Comparison of ENCODE assay signal across 1 cellular context in the genomic region with DNA sequence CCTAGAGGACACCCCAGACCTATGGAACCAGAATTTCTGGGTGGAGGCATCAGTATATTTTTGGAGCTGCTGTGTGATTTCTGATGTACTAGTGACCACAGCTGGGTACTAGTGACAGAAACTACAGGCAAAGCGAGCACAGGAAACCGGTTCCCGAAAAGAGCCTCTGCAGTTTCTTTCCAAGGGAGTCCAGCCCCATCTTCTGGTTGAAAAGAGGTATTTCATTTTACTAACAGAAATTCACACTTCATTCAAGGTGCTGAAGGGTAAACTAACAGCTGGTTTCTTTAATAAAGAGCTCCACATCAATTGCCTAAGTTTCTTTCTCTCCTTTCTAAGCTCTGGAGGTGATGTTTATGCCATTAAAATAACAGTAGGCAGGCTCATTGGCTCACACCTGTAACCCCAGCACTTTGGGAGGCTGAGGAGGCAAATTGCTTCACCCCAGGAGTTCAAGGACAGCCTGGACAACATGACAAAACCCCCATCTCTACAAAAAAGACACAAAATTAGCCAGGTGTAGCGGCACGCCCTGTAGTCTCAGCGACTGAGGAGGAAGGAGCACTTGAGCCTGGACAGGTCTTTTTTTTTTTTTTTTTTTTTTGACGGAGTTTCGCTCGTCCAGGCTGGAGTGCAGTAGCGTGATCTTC.
TF ChIP-seq lines count a peak whose summit lies in the region.

No MANE protein-coding gene starts in this region.

TF ChIP-seq in A549, 52 proteins besides CTCF, POLR2A, EP300 and RAD21 (continued from another document):
- TF ChIP-seq, protein P1, sequence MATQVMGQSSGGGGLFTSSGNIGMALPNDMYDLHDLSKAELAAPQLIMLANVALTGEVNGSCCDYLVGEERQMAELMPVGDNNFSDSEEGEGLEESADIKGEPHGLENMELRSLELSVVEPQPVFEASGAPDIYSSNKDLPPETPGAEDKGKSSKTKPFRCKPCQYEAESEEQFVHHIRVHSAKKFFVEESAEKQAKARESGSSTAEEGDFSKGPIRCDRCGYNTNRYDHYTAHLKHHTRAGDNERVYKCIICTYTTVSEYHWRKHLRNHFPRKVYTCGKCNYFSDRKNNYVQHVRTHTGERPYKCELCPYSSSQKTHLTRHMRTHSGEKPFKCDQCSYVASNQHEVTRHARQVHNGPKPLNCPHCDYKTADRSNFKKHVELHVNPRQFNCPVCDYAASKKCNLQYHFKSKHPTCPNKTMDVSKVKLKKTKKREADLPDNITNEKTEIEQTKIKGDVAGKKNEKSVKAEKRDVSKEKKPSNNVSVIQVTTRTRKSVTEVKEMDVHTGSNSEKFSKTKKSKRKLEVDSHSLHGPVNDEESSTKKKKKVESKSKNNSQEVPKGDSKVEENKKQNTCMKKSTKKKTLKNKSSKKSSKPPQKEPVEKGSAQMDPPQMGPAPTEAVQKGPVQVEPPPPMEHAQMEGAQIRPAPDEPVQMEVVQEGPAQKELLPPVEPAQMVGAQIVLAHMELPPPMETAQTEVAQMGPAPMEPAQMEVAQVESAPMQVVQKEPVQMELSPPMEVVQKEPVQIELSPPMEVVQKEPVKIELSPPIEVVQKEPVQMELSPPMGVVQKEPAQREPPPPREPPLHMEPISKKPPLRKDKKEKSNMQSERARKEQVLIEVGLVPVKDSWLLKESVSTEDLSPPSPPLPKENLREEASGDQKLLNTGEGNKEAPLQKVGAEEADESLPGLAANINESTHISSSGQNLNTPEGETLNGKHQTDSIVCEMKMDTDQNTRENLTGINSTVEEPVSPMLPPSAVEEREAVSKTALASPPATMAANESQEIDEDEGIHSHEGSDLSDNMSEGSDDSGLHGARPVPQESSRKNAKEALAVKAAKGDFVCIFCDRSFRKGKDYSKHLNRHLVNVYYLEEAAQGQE (IDR thresholded peaks at IDR 0.05), result no peak
- TF ChIP-seq MAFK (IDR thresholded peaks at IDR 0.05; ENCODE audit: partially characterized antibody), result no peak
- no peak for TF ChIP-seq EHF (CRISPR knock-in tag; IDR thresholded peaks at IDR 0.05)
- no peak for TF ChIP-seq KDM5A (IDR thresholded peaks at IDR 0.05)
- TF ChIP-seq, protein P2, sequence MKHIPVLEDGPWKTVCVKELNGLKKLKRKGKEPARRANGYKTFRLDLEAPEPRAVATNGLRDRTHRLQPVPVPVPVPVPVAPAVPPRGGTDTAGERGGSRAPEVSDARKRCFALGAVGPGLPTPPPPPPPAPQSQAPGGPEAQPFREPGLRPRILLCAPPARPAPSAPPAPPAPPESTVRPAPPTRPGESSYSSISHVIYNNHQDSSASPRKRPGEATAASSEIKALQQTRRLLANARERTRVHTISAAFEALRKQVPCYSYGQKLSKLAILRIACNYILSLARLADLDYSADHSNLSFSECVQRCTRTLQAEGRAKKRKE (CRISPR knock-in tag; IDR thresholded peaks at IDR 0.05; ENCODE audit: low read depth), result no peak
- TF ChIP-seq, protein P3, sequence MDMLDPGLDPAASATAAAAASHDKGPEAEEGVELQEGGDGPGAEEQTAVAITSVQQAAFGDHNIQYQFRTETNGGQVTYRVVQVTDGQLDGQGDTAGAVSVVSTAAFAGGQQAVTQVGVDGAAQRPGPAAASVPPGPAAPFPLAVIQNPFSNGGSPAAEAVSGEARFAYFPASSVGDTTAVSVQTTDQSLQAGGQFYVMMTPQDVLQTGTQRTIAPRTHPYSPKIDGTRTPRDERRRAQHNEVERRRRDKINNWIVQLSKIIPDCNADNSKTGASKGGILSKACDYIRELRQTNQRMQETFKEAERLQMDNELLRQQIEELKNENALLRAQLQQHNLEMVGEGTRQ (IDR thresholded peaks at IDR 0.05), result no peak
- TF ChIP-seq, protein P4, sequence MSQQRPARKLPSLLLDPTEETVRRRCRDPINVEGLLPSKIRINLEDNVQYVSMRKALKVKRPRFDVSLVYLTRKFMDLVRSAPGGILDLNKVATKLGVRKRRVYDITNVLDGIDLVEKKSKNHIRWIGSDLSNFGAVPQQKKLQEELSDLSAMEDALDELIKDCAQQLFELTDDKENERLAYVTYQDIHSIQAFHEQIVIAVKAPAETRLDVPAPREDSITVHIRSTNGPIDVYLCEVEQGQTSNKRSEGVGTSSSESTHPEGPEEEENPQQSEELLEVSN (IDR thresholded peaks at IDR 0.05; ENCODE audit: borderline replicate concordance, low read depth), result no peak
- TF ChIP-seq KDM1A (IDR thresholded peaks at IDR 0.05; ENCODE audit: low read depth), result no peak
- TF ChIP-seq BHLHE40 (IDR thresholded peaks at IDR 0.05; ENCODE audit: low read depth, low read length), result no peak
